ENCODE assay signal across 14 cellular contexts in the genomic region with DNA sequence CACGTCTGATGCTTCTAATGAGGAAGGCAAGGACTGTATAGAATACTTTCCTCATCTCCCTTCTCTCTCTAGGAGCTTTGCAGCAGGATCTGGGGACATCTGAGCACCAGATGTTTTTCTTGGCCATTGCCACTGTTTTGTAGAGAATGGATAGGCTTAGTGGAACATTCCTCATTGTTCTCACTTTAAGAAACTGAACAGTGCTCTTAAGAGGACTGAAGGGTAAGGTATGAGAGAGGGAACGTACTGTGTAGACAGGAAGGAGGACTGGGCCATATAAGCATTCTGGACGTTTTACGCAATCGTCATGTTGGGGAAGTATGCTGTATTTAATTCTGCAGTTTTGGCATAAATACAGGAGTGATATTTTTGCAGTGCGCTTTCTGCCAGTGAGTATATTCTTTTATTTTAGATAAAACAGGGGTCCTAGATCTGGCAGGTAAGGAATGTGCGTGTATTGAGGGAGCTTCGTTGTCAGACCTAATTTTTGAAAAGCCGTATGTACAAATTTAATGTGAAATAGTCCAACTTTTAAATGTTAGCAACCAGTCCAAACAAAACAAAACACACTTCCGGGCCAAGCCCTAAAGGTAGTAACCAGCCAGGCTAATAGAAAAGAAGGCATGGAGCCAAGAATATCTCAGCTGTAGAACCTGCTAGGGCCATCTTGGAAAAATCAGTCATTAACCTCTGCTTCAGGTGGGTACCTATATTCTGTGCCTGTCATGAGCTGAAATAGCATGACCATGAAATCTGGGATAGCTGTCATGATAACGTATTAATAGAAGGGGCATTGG.
DNase-seq lines count a peak whose midpoint lies in the region; ATAC-seq, FAIRE-seq and TF ChIP-seq lines count a peak whose summit lies in the region.
"Had no signal": no experiment of that assay in that cellular context is flagged by ENCODE, and none has a peak within 500 bp of the region (broad histone marks: within the 10 kb centered on the region; RNA-seq: fewer than 3 reads in every experiment).

No MANE protein-coding gene starts in this region.

- H3K27me3 ChIP-seq in IMR-90 (ENCODE audit: control insufficient read depth, insufficient read depth, low read length) (no peaks in the 10 kb centered on the region), H9 (ENCODE audit: insufficient read depth, low read length) (no peaks in the 10 kb centered on the region)
- H3K27me3 ChIP-seq: pancreas had no signal

- H3K23ac ChIP-seq in IMR-90 (ENCODE audit: low read depth, low read length) (no peak overlapping the region), H9 (ENCODE audit: insufficient read length, low read depth, low read length) (no peak overlapping the region)

- H2BK20ac ChIP-seq in IMR-90 (ENCODE audit: low read depth, low read length) = no peak overlapping the region
- H2BK20ac ChIP-seq in H9 (ENCODE audit: low read depth, low read length, poor library complexity, severe bottlenecking) = no peak overlapping the region

- H3K9me1 ChIP-seq in IMR-90 (ENCODE audit: insufficient read depth, low read length) = no peaks in the 10 kb centered on the region

- H3K79me1 ChIP-seq in IMR-90 (ENCODE audit: low read depth in 1 of 2, low read length in 2 of 2) (no peaks in the 10 kb centered on the region), H9 (ENCODE audit: insufficient read depth, low read depth, low read length, poor library complexity, severe bottlenecking) (no peaks in the 10 kb centered on the region)

- H3K27ac Mint-ChIP-seq in H9 = no peak overlapping the region

- no peaks in the 10 kb centered on the region for H3K4me1 Mint-ChIP-seq in H9

- H3K27ac ChIP-seq in IMR-90 (ENCODE audit: insufficient read depth, low read length) (no peak overlapping the region), H9 (ENCODE audit: insufficient read length, low read depth, low read length) (no peak overlapping the region)
- H3K27ac ChIP-seq: C4-2B, pancreas had no signal

- H3K36me3 Mint-ChIP-seq in H9 (ENCODE audit: insufficient read depth in 1 of 3, low read depth in 3 of 3) = no peaks in the 10 kb centered on the region

- POLR2A ChIA-PET in IMR-90 (lab: Charles Lee; ENCODE audit: unreplicated experiment) = no interaction called here

- no peak overlapping the region for H2AK9ac ChIP-seq in IMR-90 (replicated peaks; ENCODE audit: low read depth, low read length, poor library complexity)

- H2AK5ac ChIP-seq in IMR-90 (ENCODE audit: low read depth, low read length) (no peak overlapping the region), H9 (ENCODE audit: insufficient read length, low read length) (no peak overlapping the region)

- H3K56ac ChIP-seq in IMR-90 (ENCODE audit: extremely low read depth, insufficient read depth, low read length) (no peak overlapping the region), H9 (ENCODE audit: insufficient read length, low read depth, low read length) (no peak overlapping the region)

- CTCF ChIA-PET in IMR-90 (lab: Yijun Ruan, JAX) = no interaction called here

- H3K27me3 Mint-ChIP-seq in H9 (ENCODE audit: low read depth) = no peaks in the 10 kb centered on the region

- H2BK120ac ChIP-seq in IMR-90 (ENCODE audit: low read depth, low read length) (no peak overlapping the region), H9 (ENCODE audit: low read depth, low read length, poor library complexity, severe bottlenecking) (no peak overlapping the region)

- H3K4me3 Mint-ChIP-seq in H9 = no peak overlapping the region

- H2AFZ ChIP-seq in IMR-90 (replicated peaks; ENCODE audit: low read length, poor library complexity) (no peak overlapping the region), H9 (ENCODE audit: low read length) (no peak overlapping the region)

- no peaks in the 10 kb centered on the region for H3K9me3 Mint-ChIP-seq in H9

- peak; percentile 20 for DNase-seq in AG09309 (ENCODE audit: low read depth)
- DNase-seq in IMR-90 = peak; percentile 36
- peak; percentile 14 for DNase-seq in medulla oblongata (ENCODE audit: extremely low spot score)
- no peak for DNase-seq in H9
- DNase-seq in cortex of kidney (lab: John Stamatoyannopoulos, UW) = no peak
- DNase-seq in stimulated activated CD4-positive, alpha-beta T cell treated with anti-CD3 and anti-CD28 coated beads, Interleukin-4, amount 100 ng/mL, for 1 hour = no peak
- DNase-seq in NCI-H1694 (lab: John Stamatoyannopoulos, UW) = no peak
- DNase-seq: pancreas; stimulated activated CD4-positive, alpha-beta T cell treated with anti-CD3 and anti-CD28 coated beads, Interleukin-1b, Interleukin-23, amount 100 ng/mL, for 48 hours; stimulated activated naive CD4-positive, alpha-beta T cell treated with Interleukin-2 at 50 U/mL for 16 hours had no signal

- no peaks in the 10 kb centered on the region for H3K79me2 ChIP-seq in H9 (ENCODE audit: insufficient read depth, low read length)

- no peak overlapping the region for H3K4ac ChIP-seq in IMR-90 (ENCODE audit: low read depth, low read length)
- H3K4ac ChIP-seq in H9 (ENCODE audit: low read depth, low read length) = no peak overlapping the region

- TF ChIP-seq CTCF in AG09309 (IDR thresholded peaks at IDR 0.05; ENCODE audit: control insufficient read depth, insufficient read depth, low read depth, low read length, missing control alignments) (no peak), IMR-90 (conservative IDR thresholded peaks at IDR 0.05; ENCODE audit: low read depth, low read length) (no peak), H9 (conservative IDR thresholded peaks at IDR 0.05) (no peak)

- in situ Hi-C loops in IMR-90 (cut with MboI; ENCODE audit: low sequenced_read_pairs) = no loop called here

- H3K36me3 ChIP-seq in IMR-90 (ENCODE audit: control insufficient read depth, insufficient read depth, low read length) = peaks cover 27% of the 10 kb centered on the region

- ATAC-seq in IMR-90 (ENCODE audit: low read depth) = no peak
- ATAC-seq: pancreas had no signal

- no peak overlapping the region for H4K91ac ChIP-seq in IMR-90 (ENCODE audit: insufficient read depth, low read depth, low read length)
- H4K91ac ChIP-seq in H9 (ENCODE audit: insufficient read length, low read depth, low read length) = no peak overlapping the region

- H3K4me3 ChIP-seq in AG09309 (ENCODE audit: control insufficient read depth, low read depth, low read length) = no peak overlapping the region
- no peak overlapping the region for H3K4me3 ChIP-seq in IMR-90 (ENCODE audit: insufficient read depth, low read depth, low read length)
- H3K4me3 ChIP-seq: pancreas had no signal

- TF ChIP-seq POLR2A in IMR-90 (IDR thresholded peaks at IDR 0.05; ENCODE audit: low read depth, low read length) = no peak

- WGBS in IMR-90 (ENCODE audit: extremely low coverage in 2 of 2, insufficient read length in 1 of 2), 2 experiments = 83% methylated on average over 4 of the region's 11 CpGs; no CpG with 5 or more reads in 1 of the 2 experiments
- no CpG with 5 or more reads among the region's 11 CpGs for WGBS in H9 (ENCODE audit: extremely low coverage, insufficient read length, low lambda C conversion rate)

- H3K9ac ChIP-seq in IMR-90 (ENCODE audit: low read depth, low read length) (no peak overlapping the region), H9 (ENCODE audit: extremely low read depth, insufficient read length, low read length) (no peak overlapping the region)
- H3K9ac ChIP-seq: KMS-11 had no signal

- no TSS peak for BruUV-seq in IMR-90 (replicated peaks; lab: Mats Ljungman, UMichigan)

- H3T11ph ChIP-seq in H9 (ENCODE audit: low read length) = no peak overlapping the region

- H3K14ac ChIP-seq in IMR-90 (replicated peaks; ENCODE audit: low read depth, low read length) (no peak overlapping the region), H9 (ENCODE audit: insufficient read depth, low read length) (no peak overlapping the region)

- intact Hi-C loops in IMR-90 (cut with micrococcal nuclease) = loop anchor here (5.0 kb wide), 2 partner anchors 69 to 144 kb away; a partner anchor contains a TSS

- no peak for TF ChIP-seq RAD21 in IMR-90 (IDR thresholded peaks at IDR 0.05; ENCODE audit: low read length)

- H3K4me1 ChIP-seq in IMR-90 (ENCODE audit: control insufficient read depth, insufficient read depth, low read length) (no peaks in the 10 kb centered on the region), H9 (ENCODE audit: insufficient read depth, low read length) (no peaks in the 10 kb centered on the region)
- H3K4me1 ChIP-seq: pancreas had no signal

- H3K9me3 ChIP-seq in IMR-90 (ENCODE audit: control insufficient read depth, insufficient read depth, low read length) (no peaks in the 10 kb centered on the region), H9 (ENCODE audit: control insufficient read depth, low read depth, low read length) (no peaks in the 10 kb centered on the region)
- H3K9me3 ChIP-seq: pancreas had no signal

- dilution Hi-C loops in IMR-90 (cut with HindIII; ENCODE audit: low sequenced_read_pairs, unreplicated experiment) = no loop called here

- H2BK5ac ChIP-seq in IMR-90 (ENCODE audit: low read depth, low read length, poor library complexity, severe bottlenecking) = no peak overlapping the region
- no peak overlapping the region for H2BK5ac ChIP-seq in H9 (ENCODE audit: insufficient read length, low read length)

- H3K4me2 ChIP-seq in IMR-90 (ENCODE audit: low read depth, low read length) (no peak overlapping the region), H9 (ENCODE audit: insufficient read depth, insufficient read length, low read length) (no peak overlapping the region)
- H3K4me2 ChIP-seq: KMS-11 had no signal

- H4K8ac ChIP-seq in IMR-90 (ENCODE audit: low read depth in 2 of 2, low read length in 2 of 2) = no peak overlapping the region
- no peak overlapping the region for H4K8ac ChIP-seq in H9 (replicated peaks; ENCODE audit: insufficient read length, low read depth, low read length)

- peak; percentile 89 for FAIRE-seq in endometrium (lab: Jason Lieb, UNC)
- FAIRE-seq: colon, pancreas had no signal

- no peaks in the 10 kb centered on the region for H4K20me1 ChIP-seq in IMR-90 (ENCODE audit: insufficient read depth, low read length)
- no peaks in the 10 kb centered on the region for H4K20me1 ChIP-seq in H9 (ENCODE audit: control insufficient read depth, insufficient read depth, insufficient read length)

- H2BK15ac ChIP-seq in IMR-90 (ENCODE audit: low read depth, low read length) (no peak overlapping the region), H9 (ENCODE audit: low read depth, low read length) (no peak overlapping the region)

- no peaks in the 10 kb centered on the region for H3K23me2 ChIP-seq in H9 (ENCODE audit: insufficient read length, low read depth, low read length, poor library complexity, severe bottlenecking)

- H3K18ac ChIP-seq in IMR-90 (ENCODE audit: low read depth, low read length) (no peak overlapping the region), H9 (ENCODE audit: insufficient read length, low read depth, low read length) (no peak overlapping the region)

- H4K5ac ChIP-seq in IMR-90 (ENCODE audit: low read depth, low read length) (no peak overlapping the region), H9 (ENCODE audit: insufficient read length, low read depth, low read length) (no peak overlapping the region)

- no peak overlapping the region for H2BK12ac ChIP-seq in H9 (ENCODE audit: insufficient read length, low read depth, low read length)

Comparison
In these comparisons a context has a peak if more than half of its experiments do, and no peak if none do; other contexts are left out.
1. DNase-seq: peak in AG09309 (single experiment), IMR-90 (single experiment) and medulla oblongata (single experiment); none in H9 (single experiment), cortex of kidney (single experiment), stimulated activated CD4-positive, alpha-beta T cell treated with anti-CD3 and anti-CD28 coated beads, Interleukin-4, amount 100 ng/mL, for 1 hour (single experiment) and NCI-H1694 (single experiment).